ENCODE assay signal across 1 cellular context in genomic region chr7:90897961-90898469, GRCh38.
TF ChIP-seq lines count a peak whose summit lies in the region.

No MANE protein-coding gene starts in this region.

TF ChIP-seq in GM12878, 131 proteins besides CTCF, POLR2A, EP300 and RAD21 (continued from another document):
- TF ChIP-seq SUPT20H (IDR thresholded peaks at IDR 0.05; ENCODE audit: borderline replicate concordance, control insufficient read depth, low read depth, low read length): no peak
- no peak for TF ChIP-seq RB1 (IDR thresholded peaks at IDR 0.05; ENCODE audit: borderline replicate concordance)
- no peak for TF ChIP-seq KAT2A (conservative IDR thresholded peaks at IDR 0.05; ENCODE audit: control insufficient read depth, low read depth, low read length)
- no peak for TF ChIP-seq GABPA (IDR thresholded peaks at IDR 0.05; ENCODE audit: low read depth)
- TF ChIP-seq ZNF274 (IDR thresholded peaks at IDR 0.05; ENCODE audit: insufficient read depth, insufficient read length): no peak
- TF ChIP-seq CEBPZ (IDR thresholded peaks at IDR 0.05; ENCODE audit: low read depth, low read length): no peak
- TF ChIP-seq RBBP5 (conservative IDR thresholded peaks at IDR 0.05): no peak
- no peak for TF ChIP-seq RELA (IDR thresholded peaks at IDR 0.05; ENCODE audit: borderline replicate concordance, partially characterized antibody)
- TF ChIP-seq, protein P1, sequence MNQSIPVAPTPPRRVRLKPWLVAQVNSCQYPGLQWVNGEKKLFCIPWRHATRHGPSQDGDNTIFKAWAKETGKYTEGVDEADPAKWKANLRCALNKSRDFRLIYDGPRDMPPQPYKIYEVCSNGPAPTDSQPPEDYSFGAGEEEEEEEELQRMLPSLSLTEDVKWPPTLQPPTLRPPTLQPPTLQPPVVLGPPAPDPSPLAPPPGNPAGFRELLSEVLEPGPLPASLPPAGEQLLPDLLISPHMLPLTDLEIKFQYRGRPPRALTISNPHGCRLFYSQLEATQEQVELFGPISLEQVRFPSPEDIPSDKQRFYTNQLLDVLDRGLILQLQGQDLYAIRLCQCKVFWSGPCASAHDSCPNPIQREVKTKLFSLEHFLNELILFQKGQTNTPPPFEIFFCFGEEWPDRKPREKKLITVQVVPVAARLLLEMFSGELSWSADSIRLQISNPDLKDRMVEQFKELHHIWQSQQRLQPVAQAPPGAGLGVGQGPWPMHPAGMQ (IDR thresholded peaks at IDR 0.05; ENCODE audit: borderline replicate concordance): no peak
